18 cellular contexts compared by ENCODE assay signal in genomic region chr2:175227382-175227781, GRCh38. TPM values are rescaled to one million over a fixed set of nuclear protein-coding genes. Genes with fewer than 3 reads are reported as not detected.
A peak's percentile ranks its signal among the peaks of the same experiment; 100 is the strongest.
DNase-seq lines count a peak whose midpoint lies in the region; ATAC-seq and TF ChIP-seq lines count a peak whose summit lies in the region.
"Had no signal": no experiment of that assay in that cellular context is flagged by ENCODE, and none has a peak within 500 bp of the region (broad histone marks: within the 10 kb centered on the region; RNA-seq: fewer than 3 reads in every experiment).

No MANE protein-coding gene starts in this region.

- H3K9me2 ChIP-seq in PC-9 (ENCODE audit: insufficient read depth) = no peaks in the 10 kb centered on the region

- H2AFZ ChIP-seq in PC-9 = no peak overlapping the region; the same call in 1 of the 2 replicates

- no TSS peak for BruUV-seq in PC-9 (replicated peaks; lab: Mats Ljungman, UMichigan)

- H3K4me1 Mint-ChIP-seq in activated CD4-positive, alpha-beta T cell treated with anti-CD3 and anti-CD28 coated beads, Interleukin-2, amount 10 ng/mL, durations not matched to agents 24 days and 14 days = peaks cover 13% of the 10 kb centered on the region
- peaks cover 15% of the 10 kb centered on the region for H3K4me1 Mint-ChIP-seq in activated CD8-positive, alpha-beta T cell treated with anti-CD3 and anti-CD28 coated beads, Interleukin-2, amount 10 ng/mL, durations not matched to agents 7 days and 5 days (ENCODE audit: low read depth)
- H3K4me1 Mint-ChIP-seq in natural killer cell = peaks cover 0 to 5% of the 10 kb centered on the region in 2 donors
- H3K4me1 Mint-ChIP-seq: CD8-positive, alpha-beta memory T cell; H9 had no signal

- no peak overlapping the region for H3K4me2 ChIP-seq in PC-9
- H3K4me2 ChIP-seq: BLaER1 had no signal

- no peak overlapping the region for H3K27ac ChIP-seq in PC-9
- H3K27ac ChIP-seq: BLaER1 had no signal

- POLR2A ChIA-PET in activated CD8-positive, alpha-beta T cell treated with anti-CD3 and anti-CD28 coated beads, Interleukin-2, amount 10 ng/mL, durations not matched to agents 7 days and 5 days (lab: Charles Lee) = no interaction called here
- POLR2A ChIA-PET in PC-9 (lab: Charles Lee; ENCODE audit: unreplicated experiment) = no interaction called here

- no peaks in the 10 kb centered on the region for H3K79me2 ChIP-seq in PC-9 (ENCODE audit: low read depth)

- peaks cover 18% of the 10 kb centered on the region for H3K27me3 Mint-ChIP-seq in activated CD4-positive, alpha-beta T cell treated with anti-CD3 and anti-CD28 coated beads, Interleukin-2, amount 10 ng/mL, durations not matched to agents 24 days and 14 days
- peaks cover 17% of the 10 kb centered on the region for H3K27me3 Mint-ChIP-seq in activated CD8-positive, alpha-beta T cell treated with anti-CD3 and anti-CD28 coated beads, Interleukin-2, amount 10 ng/mL, durations not matched to agents 7 days and 5 days (ENCODE audit: low read depth)
- H3K27me3 Mint-ChIP-seq in natural killer cell (ENCODE audit: low read depth in 2 of 2) = peaks cover 5 to 22% of the 10 kb centered on the region in 2 donors

- no peaks in the 10 kb centered on the region for H3K36me3 ChIP-seq in PC-9 (ENCODE audit: low read depth)
- H3K36me3 ChIP-seq: BLaER1 had no signal

- no peaks in the 10 kb centered on the region for H3K27me3 ChIP-seq in PC-9 (ENCODE audit: insufficient read depth, low read depth)
- H3K27me3 ChIP-seq: BLaER1 had no signal

- no peaks in the 10 kb centered on the region for H3K36me3 Mint-ChIP-seq in activated CD4-positive, alpha-beta T cell treated with anti-CD3 and anti-CD28 coated beads, Interleukin-2, amount 10 ng/mL, durations not matched to agents 24 days and 14 days (ENCODE audit: low read depth)
- H3K36me3 Mint-ChIP-seq in activated CD8-positive, alpha-beta T cell treated with anti-CD3 and anti-CD28 coated beads, Interleukin-2, amount 10 ng/mL, durations not matched to agents 7 days and 5 days (ENCODE audit: low read depth) = no peaks in the 10 kb centered on the region
- no peaks in the 10 kb centered on the region for H3K36me3 Mint-ChIP-seq in natural killer cell
- H3K36me3 Mint-ChIP-seq: CD8-positive, alpha-beta memory T cell had no signal

- H3K4me3 ChIP-seq in PC-9 = no peak overlapping the region
- H3K4me3 ChIP-seq: BLaER1 had no signal

- intact Hi-C loops in activated CD4-positive, alpha-beta T cell treated with anti-CD3 and anti-CD28 coated beads, Interleukin-2, amount 10 ng/mL, durations not matched to agents 24 days and 14 days (cut with micrococcal nuclease) = loop anchor here (1.0 kb wide), 1 partner anchor 11 kb away; no protein-coding TSS in a partner anchor
- intact Hi-C loops in natural killer cell (cut with micrococcal nuclease) (no loop called here), PC-9 (cut with micrococcal nuclease; ENCODE audit: unreplicated experiment) (no loop called here)

- no peaks in the 10 kb centered on the region for H3K4me1 ChIP-seq in PC-9 (replicated peaks; ENCODE audit: insufficient read depth)

- no peaks in the 10 kb centered on the region for H3K9me3 ChIP-seq in PC-9 (ENCODE audit: insufficient read depth, low read depth)
- H3K9me3 ChIP-seq: BLaER1 had no signal

- H3K4me3 Mint-ChIP-seq in activated CD4-positive, alpha-beta T cell treated with anti-CD3 and anti-CD28 coated beads, Interleukin-2, amount 10 ng/mL, durations not matched to agents 24 days and 14 days = no peak overlapping the region
- H3K4me3 Mint-ChIP-seq in activated CD8-positive, alpha-beta T cell treated with anti-CD3 and anti-CD28 coated beads, Interleukin-2, amount 10 ng/mL, durations not matched to agents 7 days and 5 days = no peak overlapping the region
- H3K4me3 Mint-ChIP-seq in natural killer cell = no peak overlapping the region
- H3K4me3 Mint-ChIP-seq: CD8-positive, alpha-beta memory T cell; H9 had no signal

- H4K20me1 ChIP-seq in PC-9 (ENCODE audit: insufficient read depth) = no peaks in the 10 kb centered on the region
- H4K20me1 ChIP-seq: BLaER1 had no signal

- peak; percentile 75 for ATAC-seq in activated CD8-positive, alpha-beta T cell treated with anti-CD3 and anti-CD28 coated beads, Interleukin-2, amount 10 ng/mL, durations not matched to agents 7 days and 5 days
- peak; percentile 54 to 63 (median 54) for ATAC-seq in natural killer cell

- peaks cover 6% of the 10 kb centered on the region for H3K9me3 Mint-ChIP-seq in activated CD4-positive, alpha-beta T cell treated with anti-CD3 and anti-CD28 coated beads, Interleukin-2, amount 10 ng/mL, durations not matched to agents 24 days and 14 days
- no peaks in the 10 kb centered on the region for H3K9me3 Mint-ChIP-seq in activated CD8-positive, alpha-beta T cell treated with anti-CD3 and anti-CD28 coated beads, Interleukin-2, amount 10 ng/mL, durations not matched to agents 7 days and 5 days (ENCODE audit: insufficient read depth)
- H3K9me3 Mint-ChIP-seq in natural killer cell = no peaks in the 10 kb centered on the region
- H3K9me3 Mint-ChIP-seq: CD8-positive, alpha-beta memory T cell; H9 had no signal

- CTCF ChIA-PET in activated CD8-positive, alpha-beta T cell treated with anti-CD3 and anti-CD28 coated beads, Interleukin-2, amount 10 ng/mL, durations not matched to agents 7 days and 5 days (lab: Charles Lee) = interaction anchor here (0.9 kb wide), 1 partner anchor 24 kb away, joined by 3 read pairs; no protein-coding TSS in a partner anchor
- CTCF ChIA-PET in PC-9 (lab: Charles Lee) = interaction anchor here (0.7 kb wide), 1 partner anchor 1875 kb away, joined by 4 read pairs; no protein-coding TSS in a partner anchor

- no peak for TF ChIP-seq CTCF in natural killer cell (IDR thresholded peaks at IDR 0.05)
- no peak for TF ChIP-seq CTCF in PC-9 (conservative IDR thresholded peaks at IDR 0.05)

- no peaks in the 10 kb centered on the region for H3F3A ChIP-seq in PC-9 (ENCODE audit: insufficient read depth, low read depth)

- DNase-seq in activated CD4-positive, alpha-beta T cell treated with anti-CD3 and anti-CD28 coated beads, Interleukin-2, amount 10 ng/mL, durations not matched to agents 24 days and 14 days = no peak
- DNase-seq in activated CD4-positive, alpha-beta T cell treated with anti-CD3 and anti-CD28 coated beads, Interleukin-2, amount 50 U/mL, for 48 hours = no peak
- DNase-seq in CD1c-positive myeloid dendritic cell (ENCODE audit: extremely low spot score) = peak; percentile 29
- no peak for DNase-seq in activated CD8-positive, alpha-beta T cell treated with anti-CD3 and anti-CD28 coated beads, Interleukin-2, amount 10 ng/mL, durations not matched to agents 7 days and 5 days
- DNase-seq in natural killer cell = no peak
- no peak for DNase-seq in nucleus accumbens (lab: John Stamatoyannopoulos, UW)
- DNase-seq in dermis blood vessel endothelial cell = no peak
- no peak for DNase-seq in PC-9
- DNase-seq: CD8-positive, alpha-beta memory T cell; DMS79 treated with DMSO at 0.1 percent for 48 hours; H9; NCI-H1417; NCI-H1930; NCI-H446; NCI-H748 treated with DMSO at 0.1 percent for 48 hours; OCI-M1; RPMI8226 had no signal

- peak overlapping the region; percentile 34 for H3K27ac Mint-ChIP-seq in activated CD4-positive, alpha-beta T cell treated with anti-CD3 and anti-CD28 coated beads, Interleukin-2, amount 10 ng/mL, durations not matched to agents 24 days and 14 days
- no peak overlapping the region for H3K27ac Mint-ChIP-seq in activated CD8-positive, alpha-beta T cell treated with anti-CD3 and anti-CD28 coated beads, Interleukin-2, amount 10 ng/mL, durations not matched to agents 7 days and 5 days
- no peak overlapping the region for H3K27ac Mint-ChIP-seq in natural killer cell
- H3K27ac Mint-ChIP-seq: CD8-positive, alpha-beta memory T cell; H9 had no signal

RNA-seq across cellular contexts. Expression of gene ATP5MC3, which starts 45.9 kb away (rescaled TPM):
- total RNA-seq in activated CD4-positive, alpha-beta T cell treated with anti-CD3 and anti-CD28 coated beads, Interleukin-2, amount 10 ng/mL, durations not matched to agents 24 days and 14 days = 405 and 414 TPM in 2 replicates
- 100 to 1,000 TPM; 293 to 310 TPM for total RNA-seq in activated CD8-positive, alpha-beta T cell treated with anti-CD3 and anti-CD28 coated beads, Interleukin-2, amount 10 ng/mL, durations not matched to agents 7 days and 5 days
- total RNA-seq in natural killer cell = 10 to 100 TPM; 67.1 to 82.2 (median 81.0) TPM
- 84.7 and 98.7 TPM in 2 replicates for total RNA-seq in dermis blood vessel endothelial cell
- total RNA-seq in PC-9 (2021) = 450 and 528 TPM in 2 replicates

RNA-seq across cellular contexts. Expression of gene ATF2, which starts 59.4 kb away (rescaled TPM):
- total RNA-seq in activated CD4-positive, alpha-beta T cell treated with anti-CD3 and anti-CD28 coated beads, Interleukin-2, amount 10 ng/mL, durations not matched to agents 24 days and 14 days = 58.8 and 60.2 TPM in 2 replicates
- total RNA-seq in activated CD8-positive, alpha-beta T cell treated with anti-CD3 and anti-CD28 coated beads, Interleukin-2, amount 10 ng/mL, durations not matched to agents 7 days and 5 days = 10 to 100 TPM; 58.5 to 59.9 TPM
- 10 to 100 TPM; 66.7 to 76.5 (median 74.4) TPM for total RNA-seq in natural killer cell
- 56.8 and 66.5 TPM in 2 replicates for total RNA-seq in dermis blood vessel endothelial cell
- 80.9 and 94.5 TPM in 2 replicates for total RNA-seq in PC-9 (2021)
